In the genomic region with DNA sequence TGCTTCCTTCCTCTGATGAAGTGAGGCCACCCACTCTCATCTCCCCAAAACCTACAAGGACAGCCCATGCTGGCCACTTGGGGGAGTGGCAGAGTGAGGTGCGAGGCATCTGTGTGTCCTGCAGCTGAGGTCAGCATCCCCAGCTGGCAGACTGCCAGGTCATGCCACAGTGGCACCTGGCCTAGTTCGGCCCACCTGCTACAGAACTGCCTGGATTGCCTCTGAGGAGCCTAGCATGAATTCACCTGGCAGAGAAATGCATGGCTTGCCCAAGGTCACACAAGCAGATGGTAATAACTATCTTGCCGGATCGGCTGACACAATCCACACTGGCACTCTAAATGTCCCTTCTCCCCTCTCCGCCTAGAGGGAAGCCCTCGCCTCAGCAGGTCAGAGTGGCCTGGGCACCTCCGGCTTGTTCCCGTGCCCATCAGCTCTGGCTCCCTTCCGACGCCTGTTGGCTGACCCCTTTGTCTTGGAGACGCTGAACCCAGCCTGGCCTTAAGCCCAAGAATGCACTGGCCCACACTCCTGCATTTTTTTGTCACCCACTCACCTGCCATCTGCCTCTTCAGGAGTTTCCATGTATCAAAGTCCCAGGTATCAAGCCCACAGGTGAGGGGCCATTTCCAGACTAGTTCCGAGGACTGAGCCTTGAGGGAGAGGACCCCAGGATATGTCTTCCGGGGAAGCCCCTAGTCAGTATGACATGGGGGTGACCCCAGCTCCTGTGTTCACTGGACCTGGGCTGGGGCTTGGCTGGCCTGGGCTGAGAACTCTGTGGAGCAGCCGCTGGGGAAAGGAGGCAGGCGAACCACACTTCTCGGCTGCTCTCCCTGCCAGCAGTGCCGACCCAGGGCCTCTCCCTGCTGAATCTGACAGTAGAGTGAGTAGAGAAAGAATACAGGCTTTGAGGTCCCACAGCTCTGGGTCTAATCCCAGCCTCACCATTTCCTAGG, we compare ENCODE assay signal across 12 cellular contexts. TPM values are rescaled to one million over a fixed set of nuclear protein-coding genes. Genes with fewer than 3 reads are reported as not detected.
A peak's percentile ranks its signal among the peaks of the same experiment; 100 is the strongest.
DNase-seq lines count a peak whose midpoint lies in the region; ATAC-seq and TF ChIP-seq lines count a peak whose summit lies in the region.
"Had no signal": no experiment of that assay in that cellular context is flagged by ENCODE, and none has a peak within 500 bp of the region (broad histone marks: within the 10 kb centered on the region; RNA-seq: fewer than 3 reads in every experiment).

No MANE protein-coding gene starts in this region.

- no peak overlapping the region for H3K4me3 ChIP-seq in DOHH2 (ENCODE audit: low read length)
- H3K4me3 ChIP-seq: suprapubic skin had no signal

- no peaks in the 10 kb centered on the region for H3K27me3 ChIP-seq in DOHH2 (ENCODE audit: control insufficient read depth, low read length)
- H3K27me3 ChIP-seq: suprapubic skin had no signal

- no peaks in the 10 kb centered on the region for H3K4me1 ChIP-seq in DOHH2 (ENCODE audit: control insufficient read depth, low read length)

- DNase-seq in NCI-H2196 treated with DMSO at 0.1 percent for 48 hours (lab: John Stamatoyannopoulos, UW; ENCODE audit: unreplicated experiment) (peak; percentile 81), glomerular visceral epithelial cell (ENCODE audit: extremely low spot score) (peak; percentile 15), renal cortical epithelial cell (ENCODE audit: low read depth) (peak; percentile 29), hepatic stellate cell (ENCODE audit: low spot score) (no peak), AG08396 (ENCODE audit: low spot score) (no peak), middle frontal gyrus (ENCODE audit: extremely low spot score, low spot score) (no peak)
- DNase-seq: cerebellar nuclear complex, MV-4-11 had no signal

- no peaks in the 10 kb centered on the region for H3K9me3 ChIP-seq in DOHH2 (ENCODE audit: control insufficient read depth, insufficient read depth, low read length)
- H3K9me3 ChIP-seq: suprapubic skin had no signal

- H3K9me2 ChIP-seq in DOHH2 (replicated peaks; ENCODE audit: control insufficient read depth, low read length) = no peaks in the 10 kb centered on the region

- no peak overlapping the region for H3K27ac ChIP-seq in DOHH2 (ENCODE audit: low read depth, low read length)
- H3K27ac ChIP-seq: suprapubic skin had no signal

- no peaks in the 10 kb centered on the region for H3F3A ChIP-seq in DOHH2 (ENCODE audit: control insufficient read depth, insufficient read depth)

- no peak overlapping the region for H3K4me2 ChIP-seq in DOHH2 (ENCODE audit: low read length)

- no peaks in the 10 kb centered on the region for H3K36me3 ChIP-seq in DOHH2 (ENCODE audit: control insufficient read depth, low read length)

- H3K79me2 ChIP-seq in DOHH2 (ENCODE audit: control insufficient read depth, low read length) = no peaks in the 10 kb centered on the region

- no peak for ATAC-seq in GM19452 (IDR thresholded peaks at IDR 0.05; ENCODE audit: unreplicated experiment)
- ATAC-seq: WTC11 had no signal

- H4K20me1 ChIP-seq in DOHH2 (ENCODE audit: control insufficient read depth, insufficient read depth, low read depth, low read length) = 0 out of 2 replicates have a peak, but pooled peaks cover 4% of the 10 kb centered on the region

- TF ChIP-seq CTCF in DOHH2 (IDR thresholded peaks at IDR 0.05; ENCODE audit: low read depth, low read length, poor library complexity, severe bottlenecking) = peak; percentile 5

RNA-seq across cellular contexts. Expression of a gene that starts 21.7 kb away (rescaled TPM):
- 122 and 191 TPM in 2 replicates for total RNA-seq in renal cortical epithelial cell

Comparison
In these comparisons a context has a peak if more than half of its experiments do, and no peak if none do; other contexts are left out.
1. DNase-seq: peak in NCI-H2196 treated with DMSO at 0.1 percent for 48 hours (single experiment), glomerular visceral epithelial cell (single experiment) and renal cortical epithelial cell (single experiment); none in hepatic stellate cell (single experiment), AG08396 (single experiment) and middle frontal gyrus (single experiment).